ENCODE assay signal across 3 cellular contexts in genomic region chr1:28885472-28885877, GRCh38.
TF ChIP-seq lines count a peak whose summit lies in the region.

No MANE protein-coding gene starts in this region.

TF ChIP-seq in SK-N-SH, 30 proteins besides CTCF, POLR2A, EP300 and RAD21 (continues in another document):
- TF ChIP-seq RCOR1 (IDR thresholded peaks at IDR 0.05; ENCODE audit: low read length) (no peak), NRF1 (IDR thresholded peaks at IDR 0.05; ENCODE audit: low read depth, low read length) (no peak), TCF12 (IDR thresholded peaks at IDR 0.05) (no peak), NFIC (IDR thresholded peaks at IDR 0.05; ENCODE audit: borderline replicate concordance) (no peak), EZH2phosphoT487 (IDR thresholded peaks at IDR 0.05; ENCODE audit: borderline replicate concordance, low read depth) (no peak), USF2 (IDR thresholded peaks at IDR 0.05; ENCODE audit: borderline replicate concordance, low read depth, low read length) (no peak), MEF2A (IDR thresholded peaks at IDR 0.05; ENCODE audit: borderline replicate concordance, low read depth) (no peak), JUND (IDR thresholded peaks at IDR 0.05) (no peak), GATA2 (CRISPR knock-in tag; IDR thresholded peaks at IDR 0.05) (no peak), PBX3 (IDR thresholded peaks at IDR 0.05) (no peak), RXRA (IDR thresholded peaks at IDR 0.05; ENCODE audit: borderline replicate concordance, low read depth) (no peak), POLR2AphosphoS5 (IDR thresholded peaks at IDR 0.05; ENCODE audit: low read depth, low read length) (no peak), IRF3 (IDR thresholded peaks at IDR 0.05; ENCODE audit: low read depth, low read length) (no peak), FOSL2 (IDR thresholded peaks at IDR 0.05; ENCODE audit: borderline replicate concordance, low read depth) (no peak)

TF ChIP-seq in SK-N-SH treated with all-trans-retinoic acid at 6 μM for 48 hours, 23 proteins besides CTCF, POLR2A, EP300 and RAD21:
- TF ChIP-seq POU6F1 (CRISPR knock-in tag; IDR thresholded peaks at IDR 0.05; ENCODE audit: borderline replicate concordance, low read depth) (no peak), ISL1 (CRISPR knock-in tag; IDR thresholded peaks at IDR 0.05) (no peak), CSDC2 (CRISPR knock-in tag; IDR thresholded peaks at IDR 0.05) (no peak), ZC3H10 (CRISPR knock-in tag; IDR thresholded peaks at IDR 0.05) (no peak), CSRNP3 (CRISPR knock-in tag; IDR thresholded peaks at IDR 0.05) (no peak), ESRRG (CRISPR knock-in tag; IDR thresholded peaks at IDR 0.05) (no peak), ZFP30 (CRISPR knock-in tag; IDR thresholded peaks at IDR 0.05) (no peak), ZNF565 (CRISPR knock-in tag; conservative IDR thresholded peaks at IDR 0.05; ENCODE audit: low read depth) (no peak), SNAI2 (CRISPR knock-in tag; IDR thresholded peaks at IDR 0.05) (no peak), PPARA (CRISPR knock-in tag; IDR thresholded peaks at IDR 0.05; ENCODE audit: borderline replicate concordance) (no peak), TCF4 (CRISPR knock-in tag; IDR thresholded peaks at IDR 0.05; ENCODE audit: borderline replicate concordance) (no peak), ZNF70 (CRISPR knock-in tag; IDR thresholded peaks at IDR 0.05) (no peak), PATZ1 (CRISPR knock-in tag; IDR thresholded peaks at IDR 0.05; ENCODE audit: borderline replicate concordance) (no peak), ARNTL (CRISPR knock-in tag; IDR thresholded peaks at IDR 0.05; ENCODE audit: borderline replicate concordance, low read depth) (no peak), OSR1 (CRISPR knock-in tag; IDR thresholded peaks at IDR 0.05) (no peak)

TF ChIP-seq in H1, 55 proteins besides CTCF, POLR2A, EP300 and RAD21:
- no peak for TF ChIP-seq GABPA (IDR thresholded peaks at IDR 0.05; ENCODE audit: borderline replicate concordance, insufficient read depth, low read length)
- TF ChIP-seq ATF3 (IDR thresholded peaks at IDR 0.05; ENCODE audit: insufficient read depth, low read depth, low read length): no peak
- TF ChIP-seq ZNF274 (IDR thresholded peaks at IDR 0.05; ENCODE audit: borderline replicate concordance, extremely low read depth, low read length): no peak
- TF ChIP-seq PHF8 (conservative IDR thresholded peaks at IDR 0.05; ENCODE audit: low read depth, low read length): no peak
- TF ChIP-seq POLR2AphosphoS5 (IDR thresholded peaks at IDR 0.05; ENCODE audit: low read depth, low read length): no peak
